ENCODE assay signal across 1 cellular context in the genomic region with DNA sequence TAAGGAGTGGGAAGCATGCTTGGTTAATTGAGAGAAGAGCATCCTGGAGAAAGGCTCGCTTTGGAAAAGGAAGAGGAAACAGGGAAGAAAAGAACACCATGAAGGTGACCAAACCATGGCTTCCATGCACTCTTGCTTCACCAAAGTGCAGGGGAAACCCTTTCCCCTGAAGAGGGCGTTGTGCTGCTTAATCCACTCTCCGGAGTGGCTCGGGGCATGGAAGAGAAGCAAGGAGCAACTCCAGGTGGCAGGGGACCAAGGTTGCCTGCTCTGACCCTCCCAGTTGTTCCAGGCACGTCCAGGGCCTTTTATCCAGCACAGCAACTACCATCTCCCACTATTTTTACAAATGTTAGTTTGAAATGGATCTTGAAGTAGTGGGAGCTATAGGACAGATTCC.
TF ChIP-seq lines count a peak whose summit lies in the region.

No MANE protein-coding gene starts in this region.

TF ChIP-seq in Ishikawa, 13 proteins besides CTCF, POLR2A, EP300 and RAD21 (continued from another document):
- TF ChIP-seq CEBPB (IDR thresholded peaks at IDR 0.05) (no peak), ZBTB7A (IDR thresholded peaks at IDR 0.05; ENCODE audit: low read depth) (no peak), TAF1 (IDR thresholded peaks at IDR 0.05; ENCODE audit: low read depth) (no peak), YY1 (IDR thresholded peaks at IDR 0.05; ENCODE audit: low read depth) (no peak)
- TF ChIP-seq, protein P1, sequence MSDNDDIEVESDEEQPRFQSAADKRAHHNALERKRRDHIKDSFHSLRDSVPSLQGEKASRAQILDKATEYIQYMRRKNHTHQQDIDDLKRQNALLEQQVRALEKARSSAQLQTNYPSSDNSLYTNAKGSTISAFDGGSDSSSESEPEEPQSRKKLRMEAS (IDR thresholded peaks at IDR 0.05), result no peak
- TF ChIP-seq, protein P2, sequence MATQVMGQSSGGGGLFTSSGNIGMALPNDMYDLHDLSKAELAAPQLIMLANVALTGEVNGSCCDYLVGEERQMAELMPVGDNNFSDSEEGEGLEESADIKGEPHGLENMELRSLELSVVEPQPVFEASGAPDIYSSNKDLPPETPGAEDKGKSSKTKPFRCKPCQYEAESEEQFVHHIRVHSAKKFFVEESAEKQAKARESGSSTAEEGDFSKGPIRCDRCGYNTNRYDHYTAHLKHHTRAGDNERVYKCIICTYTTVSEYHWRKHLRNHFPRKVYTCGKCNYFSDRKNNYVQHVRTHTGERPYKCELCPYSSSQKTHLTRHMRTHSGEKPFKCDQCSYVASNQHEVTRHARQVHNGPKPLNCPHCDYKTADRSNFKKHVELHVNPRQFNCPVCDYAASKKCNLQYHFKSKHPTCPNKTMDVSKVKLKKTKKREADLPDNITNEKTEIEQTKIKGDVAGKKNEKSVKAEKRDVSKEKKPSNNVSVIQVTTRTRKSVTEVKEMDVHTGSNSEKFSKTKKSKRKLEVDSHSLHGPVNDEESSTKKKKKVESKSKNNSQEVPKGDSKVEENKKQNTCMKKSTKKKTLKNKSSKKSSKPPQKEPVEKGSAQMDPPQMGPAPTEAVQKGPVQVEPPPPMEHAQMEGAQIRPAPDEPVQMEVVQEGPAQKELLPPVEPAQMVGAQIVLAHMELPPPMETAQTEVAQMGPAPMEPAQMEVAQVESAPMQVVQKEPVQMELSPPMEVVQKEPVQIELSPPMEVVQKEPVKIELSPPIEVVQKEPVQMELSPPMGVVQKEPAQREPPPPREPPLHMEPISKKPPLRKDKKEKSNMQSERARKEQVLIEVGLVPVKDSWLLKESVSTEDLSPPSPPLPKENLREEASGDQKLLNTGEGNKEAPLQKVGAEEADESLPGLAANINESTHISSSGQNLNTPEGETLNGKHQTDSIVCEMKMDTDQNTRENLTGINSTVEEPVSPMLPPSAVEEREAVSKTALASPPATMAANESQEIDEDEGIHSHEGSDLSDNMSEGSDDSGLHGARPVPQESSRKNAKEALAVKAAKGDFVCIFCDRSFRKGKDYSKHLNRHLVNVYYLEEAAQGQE (IDR thresholded peaks at IDR 0.05; ENCODE audit: low read depth), result no peak
